Comparison of ENCODE assay signal across 8 cellular contexts in genomic region chr22:46090051-46090591, GRCh38.
DNase-seq lines count a peak whose midpoint lies in the region; ATAC-seq and TF ChIP-seq lines count a peak whose summit lies in the region.

No MANE protein-coding gene starts in this region.

- H3K4me1 ChIP-seq in lung (ENCODE audit: control insufficient read depth in 2 of 2, insufficient read depth in 2 of 2, low read length in 2 of 2) (peaks cover 15 to 58% of the 10 kb centered on the region in 2 donors), tibial artery (peaks cover 24 to 100% (median 99%) of the 10 kb centered on the region in 4 donors)

- H3K4me1 Mint-ChIP-seq in dendritic cell treated with granulocyte-macrophage colony-stimulating factor and Interleukin-4, amounts not matched to agents 40 ng/mL and 50 ng/mL, for 4 days (ENCODE audit: low read depth): peaks cover 18% of the 10 kb centered on the region

- intact Hi-C loops in dendritic cell treated with granulocyte-macrophage colony-stimulating factor and Interleukin-4, amounts not matched to agents 40 ng/mL and 50 ng/mL, for 4 days (cut with micrococcal nuclease): no loop called here
- intact Hi-C loops in tibial artery (cut with DNase I; ENCODE audit: low total_unique reads): no loop called here

- H3K36me3 ChIP-seq in lung (ENCODE audit: control insufficient read depth in 2 of 2, insufficient read depth in 2 of 2, low read length in 2 of 2) (peaks cover 0 to 52% of the 10 kb centered on the region in 2 donors), tibial artery (peaks cover 0 to 41% (median 15%) of the 10 kb centered on the region in 3 donors)

- no peaks in the 10 kb centered on the region for H3K27me3 Mint-ChIP-seq in dendritic cell treated with granulocyte-macrophage colony-stimulating factor and Interleukin-4, amounts not matched to agents 40 ng/mL and 50 ng/mL, for 4 days

- no peaks in the 10 kb centered on the region for H3K9me3 ChIP-seq in lung (ENCODE audit: control insufficient read depth in 2 of 2, insufficient read depth in 1 of 2, low read length in 1 of 2)
- H3K9me3 ChIP-seq in tibial artery: no peaks in the 10 kb centered on the region

- H3K27ac Mint-ChIP-seq in dendritic cell treated with granulocyte-macrophage colony-stimulating factor and Interleukin-4, amounts not matched to agents 40 ng/mL and 50 ng/mL, for 4 days: peak overlapping the region; percentile 34

- no peak for ATAC-seq in lung (ENCODE audit: insufficient read depth, low FRiP score)

- DNase-seq in NCI-H1092 (lab: John Stamatoyannopoulos, UW): peak; percentile 32
- DNase-seq in NCI-H1092 treated with DMSO at 0.1 percent for 48 hours (lab: John Stamatoyannopoulos, UW): no peak
- DNase-seq in lung (ENCODE audit: low spot score): no peak
- DNase-seq in tibial artery: peak; percentile 42 to 82
- DNase-seq in T-helper 1 cell: no peak
- DNase-seq in foreskin melanocyte: no peak
- no peak for DNase-seq in NK-92 (lab: John Stamatoyannopoulos, UW; ENCODE audit: unreplicated experiment)

- H3K27ac ChIP-seq in lung (ENCODE audit: low read depth in 1 of 2, low read length in 1 of 2) (peak overlapping the region; percentile 82 to 91), tibial artery (peak overlapping the region; percentile 97 to 99)

- H3K4me3 ChIP-seq in lung: no peak overlapping the region
- peak overlapping the region; percentile 1 for H3K4me3 ChIP-seq in tibial artery

- TF ChIP-seq CTCF in lung (IDR thresholded peaks at IDR 0.05; ENCODE audit: control extremely low read depth, extremely low read depth): no peak
- TF ChIP-seq CTCF in tibial artery (IDR thresholded peaks at IDR 0.05): no peak

- H3K27me3 ChIP-seq in lung (ENCODE audit: control insufficient read depth, insufficient read depth): no peaks in the 10 kb centered on the region
- no peaks in the 10 kb centered on the region for H3K27me3 ChIP-seq in tibial artery

- 60 to 73% methylated on average over 22 of the region's 22 CpGs for whole genome bisulfite sequencing in lung, 2 donors

- no peak overlapping the region for H3K4me3 Mint-ChIP-seq in dendritic cell treated with granulocyte-macrophage colony-stimulating factor and Interleukin-4, amounts not matched to agents 40 ng/mL and 50 ng/mL, for 4 days

- H3K9me3 Mint-ChIP-seq in dendritic cell treated with granulocyte-macrophage colony-stimulating factor and Interleukin-4, amounts not matched to agents 40 ng/mL and 50 ng/mL, for 4 days: no peaks in the 10 kb centered on the region

- peaks cover 97% of the 10 kb centered on the region for H3K36me3 Mint-ChIP-seq in dendritic cell treated with granulocyte-macrophage colony-stimulating factor and Interleukin-4, amounts not matched to agents 40 ng/mL and 50 ng/mL, for 4 days (ENCODE audit: low read depth)

Comparison
In these comparisons a context has a peak if more than half of its experiments do, and no peak if none do; other contexts are left out.
1. DNase-seq: peak in NCI-H1092 (single experiment) and tibial artery (2 of 2); none in NCI-H1092 treated with DMSO at 0.1 percent for 48 hours (single experiment), lung (single experiment), T-helper 1 cell (0 of 5), foreskin melanocyte (single experiment) and NK-92 (single experiment).